9 cellular contexts compared by ENCODE assay signal in the genomic region with DNA sequence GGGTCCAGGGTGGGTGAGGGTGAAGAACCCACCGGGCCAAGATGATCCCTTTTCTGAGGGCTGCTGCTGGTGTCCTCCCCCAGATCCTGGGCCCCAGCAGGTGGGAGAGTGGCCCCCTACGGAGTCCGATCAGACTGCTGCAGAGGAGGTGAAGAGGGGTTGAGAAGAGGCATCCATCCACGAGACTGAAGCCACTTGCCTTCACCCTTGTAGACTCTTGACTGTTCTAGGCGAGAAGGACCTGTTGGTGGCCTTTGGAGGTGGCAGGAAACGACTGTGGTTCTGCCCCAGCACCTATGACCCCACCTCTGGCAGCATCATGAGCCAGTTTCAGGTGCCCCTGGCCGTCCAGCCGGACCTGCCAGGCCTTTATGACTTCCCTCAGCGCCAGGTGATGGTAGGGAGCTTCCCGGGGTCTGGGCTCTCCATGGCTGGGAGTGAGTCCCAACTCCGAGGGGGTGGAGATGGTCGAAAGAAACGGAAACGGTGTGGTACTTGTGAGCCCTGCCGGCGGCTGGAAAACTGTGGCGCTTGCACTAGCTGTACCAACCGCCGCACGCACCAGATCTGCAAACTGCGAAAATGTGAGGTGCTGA. TPM values are rescaled to one million over a fixed set of nuclear protein-coding genes. Genes with fewer than 3 reads are reported as not detected.
DNase-seq lines count a peak whose midpoint lies in the region; ATAC-seq and TF ChIP-seq lines count a peak whose summit lies in the region.
"Had no signal": no experiment of that assay in that cellular context is flagged by ENCODE, and none has a peak within 500 bp of the region (broad histone marks: within the 10 kb centered on the region; RNA-seq: fewer than 3 reads in every experiment).

No MANE protein-coding gene starts in this region.

- 76 to 81% methylated on average over 21 of the region's 21 CpGs for WGBS in esophagus, 2 donors

- H3K9ac ChIP-seq in skeletal muscle satellite cell (ENCODE audit: low read depth, low read length) = peak overlapping the region; percentile 70

- H3K36me3 ChIP-seq in GM23338 (ENCODE audit: insufficient read depth) = peaks cover 5% of the 10 kb centered on the region; the same call in 1 of the 2 replicates
- peaks cover 0 to 4% of the 10 kb centered on the region in 2 donors for H3K36me3 ChIP-seq in esophagus (ENCODE audit: control insufficient read depth in 2 of 2, insufficient read depth in 2 of 2, low read length in 1 of 2)
- peaks cover 12% of the 10 kb centered on the region for H3K36me3 ChIP-seq in skeletal muscle satellite cell (ENCODE audit: insufficient read depth, low read length)

- H3K36me3 Mint-ChIP-seq in GM23338 (ENCODE audit: low read depth) = peaks cover 36% of the 10 kb centered on the region

- H3K27me3 ChIP-seq in GM23338 (ENCODE audit: insufficient read depth) = peaks cover 37% of the 10 kb centered on the region
- H3K27me3 ChIP-seq in esophagus (ENCODE audit: control insufficient read depth in 1 of 2, insufficient read depth in 2 of 2, low read length in 2 of 2) = no peaks in the 10 kb centered on the region
- no peaks in the 10 kb centered on the region for H3K27me3 ChIP-seq in skeletal muscle satellite cell (ENCODE audit: control insufficient read depth, insufficient read depth, low read length)

- H3K4me1 ChIP-seq in GM23338 (ENCODE audit: insufficient read depth) = peaks cover 51% of the 10 kb centered on the region
- peaks cover 20 to 35% of the 10 kb centered on the region in 2 donors for H3K4me1 ChIP-seq in esophagus (ENCODE audit: control insufficient read depth in 2 of 2, insufficient read depth in 2 of 2, low read length in 1 of 2)
- peaks cover 48% of the 10 kb centered on the region for H3K4me1 ChIP-seq in skeletal muscle satellite cell (ENCODE audit: control insufficient read depth, insufficient read depth, low read length)

- peaks cover 47% of the 10 kb centered on the region for H3K27me3 Mint-ChIP-seq in GM23338 (ENCODE audit: insufficient read depth, low read depth, poor library complexity)

- ATAC-seq in GM23338 (no peak), HG02852 (IDR thresholded peaks at IDR 0.05; ENCODE audit: unreplicated experiment) (no peak)

- H3K4me3 ChIP-seq in GM23338 (peak overlapping the region; percentile 75), WI38 (ENCODE audit: low read depth, low read length) (peak overlapping the region; percentile 60), esophagus (ENCODE audit: low read depth in 1 of 2, low read length in 2 of 2) (peak overlapping the region; percentile 55 to 90), skeletal muscle satellite cell (ENCODE audit: low read length) (peak overlapping the region; percentile 71)

- no peak for DNase-seq in GM23338 (ENCODE audit: low spot score)
- no peak for DNase-seq in DMS79 (lab: John Stamatoyannopoulos, UW)
- DNase-seq in EL = no peak
- DNase-seq in kidney tubule cell (ENCODE audit: low spot score) = no peak
- DNase-seq: islet precursor cell had no signal

- H3K9me3 Mint-ChIP-seq in GM23338 = no peaks in the 10 kb centered on the region

- peak overlapping the region; percentile 93 for H3K4me2 ChIP-seq in GM23338
- peak overlapping the region; percentile 87 for H3K4me2 ChIP-seq in skeletal muscle satellite cell (ENCODE audit: low read length)

- no peaks in the 10 kb centered on the region for H3K9me3 ChIP-seq in esophagus (ENCODE audit: control insufficient read depth in 2 of 2, insufficient read depth in 1 of 2, low read depth in 1 of 2, low read length in 1 of 2)
- H3K9me3 ChIP-seq in skeletal muscle satellite cell (replicated peaks; ENCODE audit: low read length) = no peaks in the 10 kb centered on the region

- peak overlapping the region; percentile 90; the same call in 1 of the 2 replicates for H3K27ac Mint-ChIP-seq in GM23338

- TF ChIP-seq CTCF in GM23338 (conservative IDR thresholded peaks at IDR 0.05; ENCODE audit: low read depth in 2 of 2) (no peak), WI38 (IDR thresholded peaks at IDR 0.05; ENCODE audit: low read depth, low read length) (no peak)

- H3K79me2 ChIP-seq in GM23338 (replicated peaks; ENCODE audit: insufficient read depth) = peaks cover 54% of the 10 kb centered on the region

- peaks cover 60% of the 10 kb centered on the region for H3K4me1 Mint-ChIP-seq in GM23338

- peak overlapping the region; percentile 81 for H3K4me3 Mint-ChIP-seq in GM23338

- no peak overlapping the region for H2AFZ ChIP-seq in GM23338

- H3F3A ChIP-seq in GM23338 (replicated peaks; ENCODE audit: low read depth) = peaks cover 28% of the 10 kb centered on the region

- no peaks in the 10 kb centered on the region for H3K9me2 ChIP-seq in GM23338 (ENCODE audit: insufficient read depth)

- peaks cover 32% of the 10 kb centered on the region for H4K20me1 ChIP-seq in GM23338 (replicated peaks; ENCODE audit: insufficient read depth)

- H3K27ac ChIP-seq in GM23338 (ENCODE audit: low read depth) = no peak overlapping the region
- H3K27ac ChIP-seq in esophagus (ENCODE audit: low read depth in 2 of 2, low read length in 1 of 2) = peak overlapping the region; percentile 87 to 97

TF ChIP-seq in GM23338, 12 proteins besides CTCF, POLR2A, EP300 and RAD21 (continues in another document):
- TF ChIP-seq EZH2 (IDR thresholded peaks at IDR 0.05; ENCODE audit: low read depth, unreplicated experiment) (no peak), CREB1 (CRISPR knock-in tag; IDR thresholded peaks at IDR 0.05; ENCODE audit: low read depth) (no peak), ZNF331 (CRISPR knock-in tag; IDR thresholded peaks at IDR 0.05; ENCODE audit: low read depth) (no peak), JUNB (IDR thresholded peaks at IDR 0.05; ENCODE audit: unreplicated experiment) (no peak), NANOG (IDR thresholded peaks at IDR 0.05; ENCODE audit: borderline replicate concordance) (no peak), POLR2AphosphoS5 (IDR thresholded peaks at IDR 0.05; ENCODE audit: low read depth) (no peak), STAT1 (IDR thresholded peaks at IDR 0.05; ENCODE audit: unreplicated experiment) (no peak)
- TF ChIP-seq, protein P1, sequence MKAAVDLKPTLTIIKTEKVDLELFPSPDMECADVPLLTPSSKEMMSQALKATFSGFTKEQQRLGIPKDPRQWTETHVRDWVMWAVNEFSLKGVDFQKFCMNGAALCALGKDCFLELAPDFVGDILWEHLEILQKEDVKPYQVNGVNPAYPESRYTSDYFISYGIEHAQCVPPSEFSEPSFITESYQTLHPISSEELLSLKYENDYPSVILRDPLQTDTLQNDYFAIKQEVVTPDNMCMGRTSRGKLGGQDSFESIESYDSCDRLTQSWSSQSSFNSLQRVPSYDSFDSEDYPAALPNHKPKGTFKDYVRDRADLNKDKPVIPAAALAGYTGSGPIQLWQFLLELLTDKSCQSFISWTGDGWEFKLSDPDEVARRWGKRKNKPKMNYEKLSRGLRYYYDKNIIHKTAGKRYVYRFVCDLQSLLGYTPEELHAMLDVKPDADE (IDR thresholded peaks at IDR 0.05) = no peak

RNA-seq across cellular contexts. Expression of a gene that starts 1.5 kb away (rescaled TPM):
- 18.3 and 19.9 TPM in 2 replicates for total RNA-seq in GM23338 (2014; rRNA removed; shearing (Covaris generic))
- 3.6 and 3.8 TPM in 2 replicates for polyA plus RNA-seq in GM23338 (2016; fragmentation: Nextera tagmentation; extraction: Ambion mirVana)
- polyA plus RNA-seq in esophagus = 1 to 10 TPM; 4.5 to 6.7 TPM
- 2.3 and 2.6 TPM in 2 replicates for total RNA-seq in skeletal muscle satellite cell (2012; rRNA removed)

RNA-seq across cellular contexts. Expression of a gene that starts 59.5 kb away (rescaled TPM):
- total RNA-seq in GM23338 (2014; rRNA removed; shearing (Covaris generic)) = 57.2 and 68.4 TPM in 2 replicates
- polyA plus RNA-seq in GM23338 (2016; fragmentation: Nextera tagmentation; extraction: Ambion mirVana) = 287 and 292 TPM in 2 replicates
- 10 to 100 TPM; 42.8 to 45.6 TPM for polyA plus RNA-seq in esophagus
- 55.5 and 60.8 TPM in 2 replicates for total RNA-seq in skeletal muscle satellite cell (2012; rRNA removed)
